Comparison of ENCODE assay signal across 1 cellular context in genomic region chr22:17910561-17911311, GRCh38.
TF ChIP-seq lines count a peak whose summit lies in the region.

No MANE protein-coding gene starts in this region.

TF ChIP-seq in GM12878, 131 proteins besides CTCF, POLR2A, EP300 and RAD21 (continued from another document):
- TF ChIP-seq CUX1 (IDR thresholded peaks at IDR 0.05; ENCODE audit: insufficient replicate concordance, low read depth, low read length) = no peak
- TF ChIP-seq ZBED1 (IDR thresholded peaks at IDR 0.05; ENCODE audit: borderline replicate concordance) = no peak
- TF ChIP-seq, protein P1, sequence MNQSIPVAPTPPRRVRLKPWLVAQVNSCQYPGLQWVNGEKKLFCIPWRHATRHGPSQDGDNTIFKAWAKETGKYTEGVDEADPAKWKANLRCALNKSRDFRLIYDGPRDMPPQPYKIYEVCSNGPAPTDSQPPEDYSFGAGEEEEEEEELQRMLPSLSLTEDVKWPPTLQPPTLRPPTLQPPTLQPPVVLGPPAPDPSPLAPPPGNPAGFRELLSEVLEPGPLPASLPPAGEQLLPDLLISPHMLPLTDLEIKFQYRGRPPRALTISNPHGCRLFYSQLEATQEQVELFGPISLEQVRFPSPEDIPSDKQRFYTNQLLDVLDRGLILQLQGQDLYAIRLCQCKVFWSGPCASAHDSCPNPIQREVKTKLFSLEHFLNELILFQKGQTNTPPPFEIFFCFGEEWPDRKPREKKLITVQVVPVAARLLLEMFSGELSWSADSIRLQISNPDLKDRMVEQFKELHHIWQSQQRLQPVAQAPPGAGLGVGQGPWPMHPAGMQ (IDR thresholded peaks at IDR 0.05; ENCODE audit: borderline replicate concordance) = no peak
- TF ChIP-seq MYB (IDR thresholded peaks at IDR 0.05; ENCODE audit: borderline replicate concordance, low read depth, low read length) = no peak
- TF ChIP-seq, protein P2, sequence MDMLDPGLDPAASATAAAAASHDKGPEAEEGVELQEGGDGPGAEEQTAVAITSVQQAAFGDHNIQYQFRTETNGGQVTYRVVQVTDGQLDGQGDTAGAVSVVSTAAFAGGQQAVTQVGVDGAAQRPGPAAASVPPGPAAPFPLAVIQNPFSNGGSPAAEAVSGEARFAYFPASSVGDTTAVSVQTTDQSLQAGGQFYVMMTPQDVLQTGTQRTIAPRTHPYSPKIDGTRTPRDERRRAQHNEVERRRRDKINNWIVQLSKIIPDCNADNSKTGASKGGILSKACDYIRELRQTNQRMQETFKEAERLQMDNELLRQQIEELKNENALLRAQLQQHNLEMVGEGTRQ (IDR thresholded peaks at IDR 0.05; ENCODE audit: borderline replicate concordance, low read depth, low read length) = no peak
- no peak for TF ChIP-seq FOXM1 (IDR thresholded peaks at IDR 0.05; ENCODE audit: low read depth, low read length)
- no peak for TF ChIP-seq TARDBP (IDR thresholded peaks at IDR 0.05; ENCODE audit: borderline replicate concordance)
- TF ChIP-seq ZNF622 (IDR thresholded peaks at IDR 0.05) = no peak
TF ChIP-seq in GM12878: peak in this region for 0.
